1 cellular context compared by ENCODE assay signal in the genomic region with DNA sequence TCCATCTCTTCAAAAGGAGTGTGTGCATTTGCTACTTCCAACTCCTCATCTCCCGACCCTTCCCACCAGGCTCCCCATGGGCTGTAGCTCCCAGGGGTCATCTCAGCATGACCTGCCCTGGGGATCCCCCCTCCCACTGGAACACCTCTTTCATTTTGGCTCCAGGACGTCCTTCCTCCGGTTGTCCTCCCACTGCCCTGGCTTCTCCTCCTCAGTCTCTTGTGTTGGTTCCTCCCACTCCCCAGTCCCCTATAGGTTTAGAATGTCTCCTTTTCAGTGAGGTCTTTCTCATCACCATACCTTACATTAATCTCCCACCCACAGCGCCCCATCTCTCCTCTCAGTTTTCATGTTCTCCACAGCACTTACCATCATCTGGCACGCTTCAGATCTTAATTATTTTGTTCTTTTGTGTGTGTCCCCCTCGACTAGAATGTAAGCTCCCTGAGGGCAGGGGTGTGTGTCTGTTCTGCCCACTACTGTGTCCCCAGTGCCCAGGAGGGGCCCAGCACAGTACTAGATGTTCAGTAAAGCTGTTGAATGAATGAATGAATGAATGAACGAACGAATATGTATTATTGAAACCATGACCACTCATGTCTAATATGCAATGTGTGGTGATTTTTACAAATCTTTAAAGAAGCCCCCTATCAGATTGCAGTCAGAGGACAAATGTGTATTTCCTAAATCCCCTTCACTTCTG.
TF ChIP-seq lines count a peak whose summit lies in the region.

No MANE protein-coding gene starts in this region.

TF ChIP-seq in HEK293T, 16 proteins besides CTCF, POLR2A, EP300 and RAD21:
- no peak for TF ChIP-seq ARNT (IDR thresholded peaks at IDR 0.05)
- no peak for TF ChIP-seq FOXK2 (IDR thresholded peaks at IDR 0.05)
- TF ChIP-seq LEF1 (IDR thresholded peaks at IDR 0.05; ENCODE audit: borderline replicate concordance) = no peak
- TF ChIP-seq NFRKB (IDR thresholded peaks at IDR 0.05) = no peak
- no peak for TF ChIP-seq ELF4 (IDR thresholded peaks at IDR 0.05)
- TF ChIP-seq CTBP1 (IDR thresholded peaks at IDR 0.05; ENCODE audit: borderline replicate concordance) = no peak
- no peak for TF ChIP-seq L3MBTL2 (conservative IDR thresholded peaks at IDR 0.05)
- no peak for TF ChIP-seq FOXM1 (IDR thresholded peaks at IDR 0.05; ENCODE audit: borderline replicate concordance)
- no peak for TF ChIP-seq SP1 (IDR thresholded peaks at IDR 0.05)
- no peak for TF ChIP-seq ZNF384 (IDR thresholded peaks at IDR 0.05)
- no peak for TF ChIP-seq SUZ12 (IDR thresholded peaks at IDR 0.05)
- TF ChIP-seq BHLHE40 (IDR thresholded peaks at IDR 0.05; ENCODE audit: borderline replicate concordance) = no peak
- no peak for TF ChIP-seq FOXA1 (IDR thresholded peaks at IDR 0.05)
- TF ChIP-seq TARDBP (IDR thresholded peaks at IDR 0.05) = no peak
- TF ChIP-seq, protein P1, sequence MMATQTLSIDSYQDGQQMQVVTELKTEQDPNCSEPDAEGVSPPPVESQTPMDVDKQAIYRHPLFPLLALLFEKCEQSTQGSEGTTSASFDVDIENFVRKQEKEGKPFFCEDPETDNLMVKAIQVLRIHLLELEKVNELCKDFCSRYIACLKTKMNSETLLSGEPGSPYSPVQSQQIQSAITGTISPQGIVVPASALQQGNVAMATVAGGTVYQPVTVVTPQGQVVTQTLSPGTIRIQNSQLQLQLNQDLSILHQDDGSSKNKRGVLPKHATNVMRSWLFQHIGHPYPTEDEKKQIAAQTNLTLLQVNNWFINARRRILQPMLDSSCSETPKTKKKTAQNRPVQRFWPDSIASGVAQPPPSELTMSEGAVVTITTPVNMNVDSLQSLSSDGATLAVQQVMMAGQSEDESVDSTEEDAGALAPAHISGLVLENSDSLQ (IDR thresholded peaks at IDR 0.05) = no peak
- TF ChIP-seq HDGF (IDR thresholded peaks at IDR 0.05; ENCODE audit: borderline replicate concordance) = no peak
